22 cellular contexts compared by ENCODE assay signal in the genomic region with DNA sequence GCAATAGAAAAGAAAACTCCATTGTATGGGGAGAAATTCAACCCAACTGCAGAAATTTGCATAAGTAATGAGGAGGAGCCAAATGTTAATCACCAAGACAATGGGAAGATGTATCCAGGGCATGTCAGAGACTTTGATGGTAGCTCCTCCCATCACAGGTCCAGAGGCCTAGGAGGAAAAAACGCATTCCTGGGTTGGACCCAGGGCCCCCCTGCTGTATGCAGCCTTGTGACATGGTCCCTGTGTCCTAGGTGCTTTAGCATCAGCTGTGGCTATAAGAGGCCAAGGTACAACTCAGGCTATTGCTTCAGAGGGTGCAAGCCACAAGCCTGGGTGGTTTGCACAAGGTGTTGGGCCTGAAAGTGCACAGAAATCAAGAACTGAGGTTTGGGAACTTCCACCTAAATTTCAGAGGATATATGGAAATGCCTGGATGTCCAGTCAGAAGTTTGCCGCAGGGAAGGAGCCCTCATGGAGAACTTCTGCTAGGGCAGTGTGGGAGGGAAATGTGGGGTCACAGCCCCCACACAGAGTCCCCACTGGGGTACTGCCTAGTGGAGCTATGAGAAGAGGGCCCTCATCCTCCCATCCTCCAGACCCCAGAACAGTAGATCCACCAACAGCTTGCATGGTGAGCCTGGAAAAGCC.
"Had no signal": no experiment of that assay in that cellular context is flagged by ENCODE, and none has a peak within 500 bp of the region (broad histone marks: within the 10 kb centered on the region; RNA-seq: fewer than 3 reads in every experiment).

No MANE protein-coding gene starts in this region.

- H3K4me2 ChIP-seq: neural progenitor cell had no signal

- H3K27ac Mint-ChIP-seq: dendritic cell treated with granulocyte-macrophage colony-stimulating factor and Interleukin-4, amounts not matched to agents 40 ng/mL and 50 ng/mL, for 4 days; effector memory CD8-positive, alpha-beta T cell; immature natural killer cell; memory B cell; natural killer cell treated with Interleukin-12 subunit alpha and Interleukin-12 subunit beta and Interleukin-15 and Interleukin-18, amount 100 ng/mL, for 72 hours; neural progenitor cell; stimulated activated naive B cell treated with anti-CD40 and anti-IgM and Interleukin-4, amounts not matched to agents 10 μg/mL and 1 μg/mL and 100 μg/mL, for 72 hours; stimulated activated naive CD8-positive, alpha-beta T cell treated with anti-CD3 and anti-CD28 coated beads, Interleukin-15, amount 100 ng/mL, for 72 hours had no signal

- ATAC-seq: effector memory CD8-positive, alpha-beta T cell; foreskin keratinocyte; lower lobe of right lung; natural killer cell treated with Interleukin-12 subunit alpha and Interleukin-12 subunit beta and Interleukin-15 and Interleukin-18, amount 100 ng/mL, for 72 hours; stimulated activated naive B cell treated with anti-CD40 and anti-IgM and Interleukin-4, amounts not matched to agents 10 μg/mL and 1 μg/mL and 100 μg/mL, for 72 hours; stimulated activated naive CD8-positive, alpha-beta T cell treated with anti-CD3 and anti-CD28 coated beads, Interleukin-15, amount 100 ng/mL, for 72 hours had no signal

- H3K4me1 Mint-ChIP-seq: immature natural killer cell; neural progenitor cell; stimulated activated naive CD8-positive, alpha-beta T cell treated with anti-CD3 and anti-CD28 coated beads, Interleukin-15, amount 100 ng/mL, for 72 hours had no signal

- H3K4me3 ChIP-seq: left ventricle myocardium inferior, lower lobe of right lung, neural progenitor cell, ovary, right atrium auricular region, sigmoid colon, skin epidermis, testis, transverse colon had no signal

- H3K27me3 Mint-ChIP-seq: natural killer cell treated with Interleukin-12 subunit alpha and Interleukin-12 subunit beta and Interleukin-15 and Interleukin-18, amount 100 ng/mL, for 72 hours had no signal

- H3K27me3 ChIP-seq: foreskin keratinocyte, neural progenitor cell, ovary, right atrium auricular region, sigmoid colon, testis, transverse colon had no signal

- H3K36me3 ChIP-seq: left ventricle myocardium inferior, lower lobe of right lung, neural progenitor cell, ovary, right atrium auricular region, sigmoid colon, transverse colon had no signal

- H3K4me3 Mint-ChIP-seq: dendritic cell treated with granulocyte-macrophage colony-stimulating factor and Interleukin-4, amounts not matched to agents 40 ng/mL and 50 ng/mL, for 4 days; effector memory CD8-positive, alpha-beta T cell; immature natural killer cell; memory B cell; natural killer cell treated with Interleukin-12 subunit alpha and Interleukin-12 subunit beta and Interleukin-15 and Interleukin-18, amount 100 ng/mL, for 72 hours; stimulated activated naive B cell treated with anti-CD40 and anti-IgM and Interleukin-4, amounts not matched to agents 10 μg/mL and 1 μg/mL and 100 μg/mL, for 72 hours; stimulated activated naive CD8-positive, alpha-beta T cell treated with anti-CD3 and anti-CD28 coated beads, Interleukin-15, amount 100 ng/mL, for 72 hours had no signal

- H2AFZ ChIP-seq: neural progenitor cell had no signal

- DNase-seq: effector memory CD8-positive, alpha-beta T cell; erythroblast; foreskin keratinocyte; immature natural killer cell; left ventricle myocardium inferior; lower lobe of right lung; midbrain; nucleus accumbens; ovary; sigmoid colon; stimulated activated CD4-positive, alpha-beta T cell treated with anti-CD3 and anti-CD28 coated beads, Interleukin-2, amount 100 ng/mL, for 24 hours; stimulated activated CD4-positive, alpha-beta T cell treated with anti-CD3 and anti-CD28 coated beads, Interleukin-4, amount 100 ng/mL, for 4 hours; stimulated activated naive B cell treated with anti-CD40 and anti-IgM and Interleukin-4, amounts not matched to agents 10 μg/mL and 1 μg/mL and 100 μg/mL, for 72 hours; stimulated activated naive CD8-positive, alpha-beta T cell treated with anti-CD3 and anti-CD28 coated beads, Interleukin-15, amount 100 ng/mL, for 72 hours; testis; transverse colon had no signal

- H3K27ac ChIP-seq: foreskin keratinocyte, left ventricle myocardium inferior, lower lobe of right lung, neural progenitor cell, ovary, right atrium auricular region, sigmoid colon, skin epidermis, testis, transverse colon had no signal

- H3K4me1 ChIP-seq: foreskin keratinocyte, left ventricle myocardium inferior, lower lobe of right lung, neural progenitor cell, right atrium auricular region, sigmoid colon, testis, transverse colon had no signal
